8 cellular contexts compared by ENCODE assay signal in the genomic region with DNA sequence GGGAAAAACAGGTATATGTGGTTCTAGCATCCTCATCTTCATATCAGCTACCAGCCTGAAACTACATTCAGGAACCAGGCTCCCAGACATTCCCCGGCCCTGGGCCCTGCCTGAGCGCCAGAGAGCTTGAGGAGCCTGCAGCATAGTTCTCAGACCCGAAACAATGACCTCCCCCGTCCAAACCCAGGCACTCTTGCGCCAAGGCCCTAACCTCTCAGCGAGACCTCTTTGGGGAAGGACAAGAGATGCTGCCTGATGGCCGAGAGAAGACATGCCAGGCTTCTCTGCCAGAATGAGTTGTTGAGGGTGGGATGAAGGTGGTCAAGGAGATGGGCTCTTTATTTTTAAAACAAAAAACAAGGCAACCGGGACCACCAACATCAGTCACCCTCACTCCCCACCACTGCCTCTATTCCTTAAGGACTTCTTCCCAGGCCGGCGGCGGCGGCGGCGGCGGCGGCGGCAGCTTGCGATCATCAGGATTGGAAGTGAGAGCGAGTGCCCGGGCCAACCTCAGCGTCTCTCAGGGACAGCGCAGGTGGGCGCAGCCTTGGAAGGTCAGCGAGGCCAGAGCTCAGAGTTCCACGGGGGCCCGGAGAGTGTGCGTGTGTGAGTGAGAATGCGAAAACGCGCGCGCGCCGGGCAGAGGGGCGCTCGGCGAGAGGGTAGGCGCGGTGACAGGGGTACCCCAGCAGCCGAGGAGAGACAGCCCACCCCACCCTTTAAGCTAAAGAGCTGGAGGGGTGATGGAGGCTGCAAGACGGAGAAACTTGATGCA. TPM values are rescaled to one million over a fixed set of nuclear protein-coding genes. Genes with fewer than 3 reads are reported as not detected.
A peak's percentile ranks its signal among the peaks of the same experiment; 100 is the strongest.
DNase-seq lines count a peak whose midpoint lies in the region; ATAC-seq lines count a peak whose summit lies in the region.

No MANE protein-coding gene starts in this region.

- intact Hi-C loops in activated T-helper 2 cell treated with anti-CD3 and anti-CD28 coated beads, Interferon-gamma antibody, Interleukin-2, Interleukin-4, amounts not matched to agents 10 μg/mL and 5 μg/mL and 100 μg/mL, durations not matched to agents 14 hours and 24 hours and 36 hours (cut with micrococcal nuclease), result loop anchor here (1.0 to 5.0 kb wide), 11 partner anchors 29 to 1539 kb away; a partner anchor contains a TSS
- intact Hi-C loops in left cardiac atrium (cut with DNase I), result loop anchor here in 1 of 2 donors (10.0 kb wide), 2 partner anchors 501 to 1691 kb away; no protein-coding TSS in a partner anchor

- DNase-seq in stimulated activated naive CD4-positive, alpha-beta T cell (lab: John Stamatoyannopoulos, UW), result peak in 4 of 6 experiments; percentile 0 to 31 (median 4)
- DNase-seq in stimulated activated naive CD4-positive, alpha-beta T cell treated with Interleukin-2 at 50 U/mL for 16 hours (lab: John Stamatoyannopoulos, UW), result no peak
- no peak for DNase-seq in activated T-helper 2 cell treated with anti-CD3 and anti-CD28 coated beads, Interferon-gamma antibody, Interleukin-2, Interleukin-4, amounts not matched to agents 10 μg/mL and 5 μg/mL and 100 μg/mL, durations not matched to agents 14 hours and 24 hours and 36 hours (ENCODE audit: low spot score)
- DNase-seq in left cardiac atrium (peak; percentile 26), retina (peak; percentile 76), DMS79 (lab: John Stamatoyannopoulos, UW) (no peak), epidermal melanocyte (ENCODE audit: insufficient read length, low spot score) (no peak), DMS153 treated with DMSO at 0.1 percent for 48 hours (lab: John Stamatoyannopoulos, UW; ENCODE audit: unreplicated experiment) (no peak)

- H3K4me3 Mint-ChIP-seq in activated T-helper 2 cell treated with anti-CD3 and anti-CD28 coated beads, Interferon-gamma antibody, Interleukin-2, Interleukin-4, amounts not matched to agents 10 μg/mL and 5 μg/mL and 100 μg/mL, durations not matched to agents 14 hours and 24 hours and 36 hours (ENCODE audit: low read depth), result peak overlapping the region; percentile 86

- H3K36me3 Mint-ChIP-seq in activated T-helper 2 cell treated with anti-CD3 and anti-CD28 coated beads, Interferon-gamma antibody, Interleukin-2, Interleukin-4, amounts not matched to agents 10 μg/mL and 5 μg/mL and 100 μg/mL, durations not matched to agents 14 hours and 24 hours and 36 hours (ENCODE audit: low read depth), result no peaks in the 10 kb centered on the region

- H3K27ac Mint-ChIP-seq in activated T-helper 2 cell treated with anti-CD3 and anti-CD28 coated beads, Interferon-gamma antibody, Interleukin-2, Interleukin-4, amounts not matched to agents 10 μg/mL and 5 μg/mL and 100 μg/mL, durations not matched to agents 14 hours and 24 hours and 36 hours, result peak overlapping the region; percentile 50

- H3K4me1 Mint-ChIP-seq in activated T-helper 2 cell treated with anti-CD3 and anti-CD28 coated beads, Interferon-gamma antibody, Interleukin-2, Interleukin-4, amounts not matched to agents 10 μg/mL and 5 μg/mL and 100 μg/mL, durations not matched to agents 14 hours and 24 hours and 36 hours (ENCODE audit: low read depth), result peaks cover 29% of the 10 kb centered on the region

- peak; percentile 14 to 36 for ATAC-seq in left cardiac atrium

- no peaks in the 10 kb centered on the region for H3K9me3 Mint-ChIP-seq in activated T-helper 2 cell treated with anti-CD3 and anti-CD28 coated beads, Interferon-gamma antibody, Interleukin-2, Interleukin-4, amounts not matched to agents 10 μg/mL and 5 μg/mL and 100 μg/mL, durations not matched to agents 14 hours and 24 hours and 36 hours

- peaks cover 36% of the 10 kb centered on the region for H3K27me3 Mint-ChIP-seq in activated T-helper 2 cell treated with anti-CD3 and anti-CD28 coated beads, Interferon-gamma antibody, Interleukin-2, Interleukin-4, amounts not matched to agents 10 μg/mL and 5 μg/mL and 100 μg/mL, durations not matched to agents 14 hours and 24 hours and 36 hours (ENCODE audit: low read depth)

RNA-seq across cellular contexts. Expression of a gene that starts 0.6 kb away (rescaled TPM):
- 64.8 and 70.1 TPM in 2 replicates for total RNA-seq in activated T-helper 2 cell treated with anti-CD3 and anti-CD28 coated beads, Interferon-gamma antibody, Interleukin-2, Interleukin-4, amounts not matched to agents 10 μg/mL and 5 μg/mL and 100 μg/mL, durations not matched to agents 14 hours and 24 hours and 36 hours
- total RNA-seq in left cardiac atrium, result 10 to 100 TPM in 1 of 2 donors, 1 to 10 TPM in 1; 9.0 to 11.0 TPM

Comparison
In these comparisons a context has a peak if more than half of its experiments do, and no peak if none do; other contexts are left out.
1. DNase-seq: peak in stimulated activated naive CD4-positive, alpha-beta T cell (4 of 6), left cardiac atrium (single experiment) and retina (single experiment); none in stimulated activated naive CD4-positive, alpha-beta T cell treated with Interleukin-2 at 50 U/mL for 16 hours (single experiment), activated T-helper 2 cell treated with anti-CD3 and anti-CD28 coated beads, Interferon-gamma antibody, Interleukin-2, Interleukin-4, amounts not matched to agents 10 μg/mL and 5 μg/mL and 100 μg/mL, durations not matched to agents 14 hours and 24 hours and 36 hours (single experiment), DMS79 (single experiment), epidermal melanocyte (single experiment) and DMS153 treated with DMSO at 0.1 percent for 48 hours (single experiment).